ENCODE assay signal across 8 cellular contexts in genomic region chr18:6543330-6543908, GRCh38.
DNase-seq lines count a peak whose midpoint lies in the region; ATAC-seq and TF ChIP-seq lines count a peak whose summit lies in the region.

No MANE protein-coding gene starts in this region.

- H3K27me3 Mint-ChIP-seq in activated T-helper 1 cell treated with anti-CD3 and anti-CD28 coated beads, Interleukin-12 subunit alpha, Interleukin-12 subunit beta, Interleukin-2, Interleukin-4 antibody, amounts not matched to agents 30 ng/mL and 10 ng/mL and 1 ng/mL, durations not matched to agents 14 hours and 24 hours and 36 hours (ENCODE audit: insufficient read depth) = no peaks in the 10 kb centered on the region

- H3K27ac ChIP-seq in transverse colon = no peak overlapping the region

- DNase-seq in DMS114 treated with DMSO at 0.1 percent for 48 hours (lab: John Stamatoyannopoulos, UW; ENCODE audit: unreplicated experiment) = peak; percentile 55
- peak; percentile 23 to 54 for DNase-seq in Kasumi-1 (lab: John Stamatoyannopoulos, UW)
- peak; percentile 22 for DNase-seq in SKM-1 treated with dmso at 0.1 percent for 144 hours (lab: John Stamatoyannopoulos, UW; ENCODE audit: unreplicated experiment)
- DNase-seq in glomerular visceral epithelial cell (ENCODE audit: extremely low spot score) = peak; percentile 20
- no peak for DNase-seq in transverse colon
- no peak for DNase-seq in activated CD4-positive, alpha-beta T cell treated with anti-CD3 and anti-CD28 coated beads, Interleukin-2, amount 50 U/mL, for 4 hours
- DNase-seq in activated T-helper 1 cell treated with anti-CD3 and anti-CD28 coated beads, Interleukin-12 subunit alpha, Interleukin-12 subunit beta, Interleukin-2, Interleukin-4 antibody, amounts not matched to agents 30 ng/mL and 10 ng/mL and 1 ng/mL, durations not matched to agents 14 hours and 24 hours and 36 hours (ENCODE audit: low spot score) = no peak

- H3K27me3 ChIP-seq in transverse colon = no peaks in the 10 kb centered on the region

- no peak for TF ChIP-seq POLR2A in transverse colon (IDR thresholded peaks at IDR 0.05)

- H3K4me1 Mint-ChIP-seq in activated T-helper 1 cell treated with anti-CD3 and anti-CD28 coated beads, Interleukin-12 subunit alpha, Interleukin-12 subunit beta, Interleukin-2, Interleukin-4 antibody, amounts not matched to agents 30 ng/mL and 10 ng/mL and 1 ng/mL, durations not matched to agents 14 hours and 24 hours and 36 hours (ENCODE audit: low read depth) = no peaks in the 10 kb centered on the region

- no peaks in the 10 kb centered on the region for H3K36me3 ChIP-seq in transverse colon

- H3K4me3 Mint-ChIP-seq in activated T-helper 1 cell treated with anti-CD3 and anti-CD28 coated beads, Interleukin-12 subunit alpha, Interleukin-12 subunit beta, Interleukin-2, Interleukin-4 antibody, amounts not matched to agents 30 ng/mL and 10 ng/mL and 1 ng/mL, durations not matched to agents 14 hours and 24 hours and 36 hours = no peak overlapping the region

- intact Hi-C loops in transverse colon (cut with DNase I; ENCODE audit: low total_unique reads) = loop anchor here (2.0 kb wide), 1 partner anchor 343 kb away; no protein-coding TSS in a partner anchor
- intact Hi-C loops in activated T-helper 1 cell treated with anti-CD3 and anti-CD28 coated beads, Interleukin-12 subunit alpha, Interleukin-12 subunit beta, Interleukin-2, Interleukin-4 antibody, amounts not matched to agents 30 ng/mL and 10 ng/mL and 1 ng/mL, durations not matched to agents 14 hours and 24 hours and 36 hours (cut with micrococcal nuclease) = no loop called here

- no peak overlapping the region for H3K4me3 ChIP-seq in transverse colon

- TF ChIP-seq EP300 in transverse colon (IDR thresholded peaks at IDR 0.05; ENCODE audit: low read depth) = no peak

- no peaks in the 10 kb centered on the region for H3K4me1 ChIP-seq in transverse colon

- no peak for ATAC-seq in HG02938 (IDR thresholded peaks at IDR 0.05; ENCODE audit: unreplicated experiment)

- peak; percentile 33 to 50 (median 42) for TF ChIP-seq CTCF in transverse colon (IDR thresholded peaks at IDR 0.05)

- no peak overlapping the region for H3K27ac Mint-ChIP-seq in activated T-helper 1 cell treated with anti-CD3 and anti-CD28 coated beads, Interleukin-12 subunit alpha, Interleukin-12 subunit beta, Interleukin-2, Interleukin-4 antibody, amounts not matched to agents 30 ng/mL and 10 ng/mL and 1 ng/mL, durations not matched to agents 14 hours and 24 hours and 36 hours

- in situ Hi-C loops in transverse colon (cut with MboI; ENCODE audit: low pct_ligation_motif_present in 1 of 4, low pct_unique_long_range_greater_than_20kb in 1 of 4, low sequenced_read_pairs in 3 of 4) = loop anchor here in 3 of 4 donors (10.0 to 25.0 kb wide), 3 partner anchors 341 to 469 kb away; no protein-coding TSS in a partner anchor

- no peaks in the 10 kb centered on the region for H3K9me3 ChIP-seq in transverse colon

- H3K36me3 Mint-ChIP-seq in activated T-helper 1 cell treated with anti-CD3 and anti-CD28 coated beads, Interleukin-12 subunit alpha, Interleukin-12 subunit beta, Interleukin-2, Interleukin-4 antibody, amounts not matched to agents 30 ng/mL and 10 ng/mL and 1 ng/mL, durations not matched to agents 14 hours and 24 hours and 36 hours (ENCODE audit: low read depth) = no peaks in the 10 kb centered on the region

- H3K9me3 Mint-ChIP-seq in activated T-helper 1 cell treated with anti-CD3 and anti-CD28 coated beads, Interleukin-12 subunit alpha, Interleukin-12 subunit beta, Interleukin-2, Interleukin-4 antibody, amounts not matched to agents 30 ng/mL and 10 ng/mL and 1 ng/mL, durations not matched to agents 14 hours and 24 hours and 36 hours = no peaks in the 10 kb centered on the region

- WGBS in transverse colon (ENCODE audit: low coverage in 1 of 2), 2 donors = 36 to 37% methylated on average over 8 of the region's 8 CpGs

Comparison
In these comparisons a context has a peak if more than half of its experiments do, and no peak if none do; other contexts are left out.
1. DNase-seq: peak in DMS114 treated with DMSO at 0.1 percent for 48 hours (single experiment), Kasumi-1 (2 of 2), SKM-1 treated with dmso at 0.1 percent for 144 hours (single experiment) and glomerular visceral epithelial cell (single experiment); none in transverse colon (single experiment), activated CD4-positive, alpha-beta T cell treated with anti-CD3 and anti-CD28 coated beads, Interleukin-2, amount 50 U/mL, for 4 hours (0 of 2) and activated T-helper 1 cell treated with anti-CD3 and anti-CD28 coated beads, Interleukin-12 subunit alpha, Interleukin-12 subunit beta, Interleukin-2, Interleukin-4 antibody, amounts not matched to agents 30 ng/mL and 10 ng/mL and 1 ng/mL, durations not matched to agents 14 hours and 24 hours and 36 hours (single experiment).